8 cellular contexts compared by ENCODE assay signal in the genomic region with DNA sequence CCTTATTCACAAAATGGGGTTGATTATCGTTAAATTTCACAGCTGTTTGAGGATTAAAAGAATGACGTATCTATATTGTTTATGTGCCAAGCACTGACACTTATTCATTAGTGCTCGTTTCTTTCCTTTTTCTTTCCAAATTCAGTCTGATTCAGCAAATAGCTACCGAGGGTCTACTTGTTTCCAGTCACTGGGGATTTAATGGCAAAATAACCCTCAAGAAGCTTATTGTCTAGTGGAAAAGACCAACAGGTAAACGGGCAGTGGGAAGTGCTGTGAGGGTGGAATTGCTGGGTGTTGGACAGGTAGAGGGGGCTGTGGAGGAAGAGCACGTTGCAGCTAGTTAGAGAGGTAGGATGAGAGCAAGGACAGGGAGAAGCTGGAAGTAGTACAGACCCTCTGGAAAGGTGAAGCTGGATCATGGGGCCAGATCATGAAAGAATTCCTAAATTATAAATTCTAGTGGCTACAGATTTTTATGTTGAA. TPM values are rescaled to one million over a fixed set of nuclear protein-coding genes. Genes with fewer than 3 reads are reported as not detected.
DNase-seq lines count a peak whose midpoint lies in the region; ATAC-seq and FAIRE-seq lines count a peak whose summit lies in the region.

No MANE protein-coding gene starts in this region.

- DNase-seq in stimulated activated naive CD8-positive, alpha-beta T cell treated with anti-CD3 and anti-CD28 coated beads, Interleukin-15, Interleukin-2, amounts not matched to agents 100 U/mL and 50 U/mL, for 24 hours: no peak
- DNase-seq in T47D (ENCODE audit: low read depth in 1 of 2, low spot score in 1 of 2): peak; percentile 24 to 52
- DNase-seq in SHP77 treated with DMSO at 0.1 percent for 48 hours (lab: John Stamatoyannopoulos, UW): no peak
- no peak for DNase-seq in urothelium cell line (ENCODE audit: low spot score)
- DNase-seq in mucosa of gallbladder (ENCODE audit: low spot score): no peak
- no peak for DNase-seq in SJCRH30

- no peak for ATAC-seq in stimulated activated naive CD8-positive, alpha-beta T cell treated with anti-CD3 and anti-CD28 coated beads, Interleukin-15, Interleukin-2, amounts not matched to agents 100 U/mL and 50 U/mL, for 24 hours

- in situ Hi-C loops in T47D (cut with HindIII; ENCODE audit: low pct_unique_long_range_greater_than_20kb, low sequenced_read_pairs): no loop called here

- H3K9ac ChIP-seq in mucosa of stomach (ENCODE audit: low read length): peak overlapping the region; percentile 61

- H3K4me3 ChIP-seq in mucosa of stomach (ENCODE audit: low read length) (peak overlapping the region; percentile 42), SJCRH30 (no peak overlapping the region)

- H3K36me3 ChIP-seq in mucosa of stomach (ENCODE audit: control insufficient read depth, insufficient read depth, low read length) (no peaks in the 10 kb centered on the region), SJCRH30 (no peaks in the 10 kb centered on the region)

- H3K4me1 Mint-ChIP-seq in stimulated activated naive CD8-positive, alpha-beta T cell treated with anti-CD3 and anti-CD28 coated beads, Interleukin-15, Interleukin-2, amounts not matched to agents 100 ng/mL and 50 ng/mL, for 24 hours (ENCODE audit: low read depth): peaks cover 24% of the 10 kb centered on the region

- H3K27me3 ChIP-seq in mucosa of stomach (ENCODE audit: control insufficient read depth, insufficient read depth, low read length) (no peaks in the 10 kb centered on the region), SJCRH30 (no peaks in the 10 kb centered on the region)

- peak overlapping the region; percentile 72 for H3K4me3 Mint-ChIP-seq in stimulated activated naive CD8-positive, alpha-beta T cell treated with anti-CD3 and anti-CD28 coated beads, Interleukin-15, Interleukin-2, amounts not matched to agents 100 ng/mL and 50 ng/mL, for 24 hours

- H3K27me3 Mint-ChIP-seq in stimulated activated naive CD8-positive, alpha-beta T cell treated with anti-CD3 and anti-CD28 coated beads, Interleukin-15, Interleukin-2, amounts not matched to agents 100 ng/mL and 50 ng/mL, for 24 hours: peaks cover 22% of the 10 kb centered on the region

- no peak for FAIRE-seq in urothelium cell line (lab: Jason Lieb, UNC)

- no peaks in the 10 kb centered on the region for H3K36me3 Mint-ChIP-seq in stimulated activated naive CD8-positive, alpha-beta T cell treated with anti-CD3 and anti-CD28 coated beads, Interleukin-15, Interleukin-2, amounts not matched to agents 100 ng/mL and 50 ng/mL, for 24 hours (ENCODE audit: low read depth)

- H3K27ac Mint-ChIP-seq in stimulated activated naive CD8-positive, alpha-beta T cell treated with anti-CD3 and anti-CD28 coated beads, Interleukin-15, Interleukin-2, amounts not matched to agents 100 ng/mL and 50 ng/mL, for 24 hours: no peak overlapping the region

- H3K4me1 ChIP-seq in mucosa of stomach (ENCODE audit: control insufficient read depth, insufficient read depth, low read length) (peaks cover 22% of the 10 kb centered on the region), SJCRH30 (no peaks in the 10 kb centered on the region)

- H3K27ac ChIP-seq in SJCRH30: no peak overlapping the region

- H3K9me3 Mint-ChIP-seq in stimulated activated naive CD8-positive, alpha-beta T cell treated with anti-CD3 and anti-CD28 coated beads, Interleukin-15, Interleukin-2, amounts not matched to agents 100 ng/mL and 50 ng/mL, for 24 hours: no peaks in the 10 kb centered on the region

- H3K9me3 ChIP-seq in mucosa of stomach (ENCODE audit: control insufficient read depth, low read length) (no peaks in the 10 kb centered on the region), SJCRH30 (replicated peaks) (no peaks in the 10 kb centered on the region)

RNA-seq across cellular contexts. Expression of a gene that starts 48.3 kb away (rescaled TPM):
- total RNA-seq in mucosa of gallbladder: 20.2 TPM
- 0.08 TPM in 1 of 2 replicates, not detected in the other for total RNA-seq in SJCRH30 (2014; rRNA removed; shearing (Covaris generic))

Comparison
In these comparisons a context has a peak if more than half of its experiments do, and no peak if none do; other contexts are left out.
1. DNase-seq: peak in T47D (2 of 2); none in stimulated activated naive CD8-positive, alpha-beta T cell treated with anti-CD3 and anti-CD28 coated beads, Interleukin-15, Interleukin-2, amounts not matched to agents 100 U/mL and 50 U/mL, for 24 hours (single experiment), SHP77 treated with DMSO at 0.1 percent for 48 hours (single experiment), urothelium cell line (single experiment), mucosa of gallbladder (single experiment) and SJCRH30 (0 of 2).
2. RNA of a gene that starts 48.3 kb away (total RNA-seq): 20.2 TPM in mucosa of gallbladder (single experiment); 0.08 TPM in SJCRH30; every median in the first group is over 10 times any median in the second.